Comparison of ENCODE assay signal across 25 cellular contexts in genomic region chr3:167864559-167864887, GRCh38.
DNase-seq lines count a peak whose midpoint lies in the region; ATAC-seq and TF ChIP-seq lines count a peak whose summit lies in the region.
"Had no signal": no experiment of that assay in that cellular context is flagged by ENCODE, and none has a peak within 500 bp of the region (broad histone marks: within the 10 kb centered on the region; RNA-seq: fewer than 3 reads in every experiment).

No MANE protein-coding gene starts in this region.

- H3K27ac ChIP-seq in heart right ventricle (peak overlapping the region; percentile 62 to 94 (median 86)), parathyroid adenoma (no peak overlapping the region)
- H3K27ac ChIP-seq: A549, neural progenitor cell, RWPE1 had no signal

- no peak overlapping the region for H3K4me2 ChIP-seq in parathyroid adenoma (ENCODE audit: low read length)
- H3K4me2 ChIP-seq: A549, neural progenitor cell had no signal

- WGBS in heart right ventricle, 2 donors, result 14 to 24% methylated on average over 1 of the region's 1 CpG

- DNase-seq in CD1c-positive myeloid dendritic cell (ENCODE audit: extremely low spot score) (peak; percentile 31), OCI-M1 (lab: John Stamatoyannopoulos, UW) (peak; percentile 35), heart right ventricle (peak in 1 of 2 donors; percentile 91), left colon (no peak), NCI-H2081 (lab: John Stamatoyannopoulos, UW) (no peak), DMS114 treated with DMSO at 0.1 percent for 48 hours (lab: John Stamatoyannopoulos, UW; ENCODE audit: unreplicated experiment) (no peak)
- DNase-seq: activated naive CD4-positive, alpha-beta T cell treated with Interleukin-2 at 50 U/mL for 16 hours; activated T-cell treated with anti-CD3 and anti-CD28 coated beads, Interleukin-2, amount 50 U/mL, for 24 hours; amniotic stem cell; BE2C; COR-L47; dermis blood vessel endothelial cell; NCI-H1105; NCI-H2081 treated with DMSO at 0.1 percent for 48 hours; NCI-H446 treated with DMSO at 0.1 percent for 48 hours; NK-92 treated with Interleukin-12 subunit alpha and Interleukin-12 subunit beta, amount 100 ng/mL, for 24 hours; stimulated activated CD4-positive, alpha-beta T cell treated with anti-CD3 and anti-CD28 coated beads, Interleukin-4, amount 100 ng/mL, for 24 hours; stimulated activated naive CD4-positive, alpha-beta T cell treated with Interleukin-2 at 50 U/mL for 16 hours; T-helper 9 cell had no signal

- H3K4me3 ChIP-seq in heart right ventricle (peak overlapping the region in 9 of 10 donors; percentile 18 to 54 (median 49)), parathyroid adenoma (ENCODE audit: low read depth, low read length) (peak overlapping the region; percentile 25)
- H3K4me3 ChIP-seq: A549, neural progenitor cell had no signal

- intact Hi-C loops in heart right ventricle (cut with DNase I) (no loop called here), left colon (cut with DNase I, micrococcal nuclease) (no loop called here)

- H3K79me2 ChIP-seq in parathyroid adenoma, result no peaks in the 10 kb centered on the region

- H3K9me3 ChIP-seq in heart right ventricle, result peaks cover 0 to 8% (median 0%) of the 10 kb centered on the region in 11 donors
- H3K9me3 ChIP-seq in parathyroid adenoma (ENCODE audit: control insufficient read depth, low read length), result no peaks in the 10 kb centered on the region
- H3K9me3 ChIP-seq: A549, BE2C had no signal

- H3K27me3 ChIP-seq in heart right ventricle, result no peaks in the 10 kb centered on the region
- H3K27me3 ChIP-seq in parathyroid adenoma (ENCODE audit: control insufficient read depth, insufficient read depth, low read length), result no peaks in the 10 kb centered on the region
- H3K27me3 ChIP-seq: BE2C, neural progenitor cell had no signal

- peaks cover 8 to 67% (median 38%) of the 10 kb centered on the region in 9 donors for H3K4me1 ChIP-seq in heart right ventricle
- H3K4me1 ChIP-seq in parathyroid adenoma, result no peaks in the 10 kb centered on the region
- H3K4me1 ChIP-seq: BE2C, neural progenitor cell had no signal

- H3K36me3 ChIP-seq in heart right ventricle (peaks cover 0 to 11% (median 0%) of the 10 kb centered on the region in 9 donors), parathyroid adenoma (ENCODE audit: control insufficient read depth, insufficient read depth, low read length) (no peaks in the 10 kb centered on the region)
- H3K36me3 ChIP-seq: BE2C, neural progenitor cell had no signal

- H2AFZ ChIP-seq in parathyroid adenoma, result no peak overlapping the region
- H2AFZ ChIP-seq: neural progenitor cell had no signal

- no peak overlapping the region for H3K9ac ChIP-seq in parathyroid adenoma
- H3K9ac ChIP-seq: neural progenitor cell had no signal

- no peak for TF ChIP-seq CTCF in heart right ventricle (IDR thresholded peaks at IDR 0.05)
- no peak for TF ChIP-seq CTCF in parathyroid adenoma (IDR thresholded peaks at IDR 0.05)

- ATAC-seq in heart right ventricle (peak; percentile 89 to 96 (median 94)), left colon (no peak), GM21515 (IDR thresholded peaks at IDR 0.05; ENCODE audit: unreplicated experiment) (no peak)
- ATAC-seq: A549; activated CD4-positive, CD25-positive, alpha-beta regulatory T cell treated with anti-CD3 and anti-CD28 coated beads, Interleukin-2, amount 50 U/mL, for 24 hours had no signal

Comparison
In these comparisons a context has a peak if more than half of its experiments do, and no peak if none do; other contexts are left out.
1. DNase-seq: peak in CD1c-positive myeloid dendritic cell (single experiment) and OCI-M1 (single experiment); none in left colon (0 of 2), NCI-H2081 (0 of 2) and DMS114 treated with DMSO at 0.1 percent for 48 hours (single experiment).
2. ATAC-seq: peak in heart right ventricle (8 of 8); none in left colon (single experiment) and GM21515 (single experiment).